ENCODE assay signal across 1 cellular context in genomic region chr14:52791204-52792096, GRCh38.
A peak's percentile ranks its signal among the peaks of the same experiment; 100 is the strongest.
TF ChIP-seq lines count a peak whose summit lies in the region.

Gene GNPNAT1, minus strand, starts transcription at chr14:52791607. Its CDS starts 6,957 bp downstream, at chr14:52784650.

TF ChIP-seq in HepG2, 621 proteins besides CTCF, POLR2A, EP300 and RAD21 (continued from another document and continues in another):
- TF ChIP-seq, protein P1, sequence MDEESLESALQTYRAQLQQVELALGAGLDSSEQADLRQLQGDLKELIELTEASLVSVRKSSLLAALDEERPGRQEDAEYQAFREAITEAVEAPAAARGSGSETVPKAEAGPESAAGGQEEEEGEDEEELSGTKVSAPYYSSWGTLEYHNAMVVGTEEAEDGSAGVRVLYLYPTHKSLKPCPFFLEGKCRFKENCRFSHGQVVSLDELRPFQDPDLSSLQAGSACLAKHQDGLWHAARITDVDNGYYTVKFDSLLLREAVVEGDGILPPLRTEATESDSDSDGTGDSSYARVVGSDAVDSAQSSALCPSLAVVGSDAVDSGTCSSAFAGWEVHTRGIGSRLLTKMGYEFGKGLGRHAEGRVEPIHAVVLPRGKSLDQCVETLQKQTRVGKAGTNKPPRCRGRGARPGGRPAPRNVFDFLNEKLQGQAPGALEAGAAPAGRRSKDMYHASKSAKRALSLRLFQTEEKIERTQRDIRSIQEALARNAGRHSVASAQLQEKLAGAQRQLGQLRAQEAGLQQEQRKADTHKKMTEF (CRISPR knock-in tag; IDR thresholded peaks at IDR 0.05): peak; percentile 92; the same call in 1 of the 2 replicates
- TF ChIP-seq PAX8 (CRISPR knock-in tag; IDR thresholded peaks at IDR 0.05; ENCODE audit: borderline replicate concordance) (peak; percentile 36; the same call in 1 of the 2 replicates), CBFB (CRISPR knock-in tag; IDR thresholded peaks at IDR 0.05) (no peak), ZNF678 (CRISPR knock-in tag; IDR thresholded peaks at IDR 0.05) (peak; percentile 50; the same call in 1 of the 2 replicates), CAMTA2 (CRISPR knock-in tag; IDR thresholded peaks at IDR 0.05; ENCODE audit: borderline replicate concordance) (no peak; the same call in 1 of the 2 replicates), SYNCRIP (IDR thresholded peaks at IDR 0.05; ENCODE audit: insufficient read depth, low read depth, low read length) (no peak), ZSCAN29 (CRISPR knock-in tag; conservative IDR thresholded peaks at IDR 0.05) (peak; percentile 99), ZC3H13 (CRISPR knock-in tag; IDR thresholded peaks at IDR 0.05) (no peak), GRHL1 (CRISPR knock-in tag; conservative IDR thresholded peaks at IDR 0.05) (no peak), NR2F6 (IDR thresholded peaks at IDR 0.05) (no peak; the same call in 1 of the 2 replicates), NR2F6 (CRISPR knock-in tag; IDR thresholded peaks at IDR 0.05) (no peak; the same call in 1 of the 2 replicates), ZNF777 (CRISPR knock-in tag; IDR thresholded peaks at IDR 0.05) (peak; percentile 40; the same call in 1 of the 2 replicates), ZFP90 (CRISPR knock-in tag; IDR thresholded peaks at IDR 0.05; ENCODE audit: borderline replicate concordance) (peak; percentile 47; the same call in 1 of the 2 replicates), PHF20 (CRISPR knock-in tag; IDR thresholded peaks at IDR 0.05) (peak; percentile 37; the same call in 1 of the 2 replicates), ZFP36 (IDR thresholded peaks at IDR 0.05; ENCODE audit: borderline replicate concordance, low read depth, low read length, partially characterized antibody) (no peak), NFIC (IDR thresholded peaks at IDR 0.05; ENCODE audit: low read length) (no peak), DNMT3B (CRISPR knock-in tag; conservative IDR thresholded peaks at IDR 0.05) (0 out of 2 replicates have a peak, but pooled peaks have one; percentile 47), ZNF275 (CRISPR knock-in tag; IDR thresholded peaks at IDR 0.05; ENCODE audit: borderline replicate concordance) (peak; percentile 63), ZNF788 (CRISPR knock-in tag; IDR thresholded peaks at IDR 0.05; ENCODE audit: borderline replicate concordance) (peak; percentile 88; the same call in 1 of the 2 replicates), ZNF234 (CRISPR knock-in tag; conservative IDR thresholded peaks at IDR 0.05) (peak; percentile 32; the same call in 1 of the 2 replicates), GZF1 (CRISPR knock-in tag; IDR thresholded peaks at IDR 0.05) (no peak), DMAP1 (CRISPR knock-in tag; IDR thresholded peaks at IDR 0.05) (peak; percentile 97), ZNF639 (CRISPR knock-in tag; conservative IDR thresholded peaks at IDR 0.05) (peak; percentile 49; the same call in 1 of the 2 replicates), HCFC1 (IDR thresholded peaks at IDR 0.05; ENCODE audit: low read depth, low read length) (no peak), RAD51 (IDR thresholded peaks at IDR 0.05; ENCODE audit: borderline replicate concordance) (no peak), PAF1 (CRISPR knock-in tag; IDR thresholded peaks at IDR 0.05) (no peak), MEIS2 (CRISPR knock-in tag; IDR thresholded peaks at IDR 0.05) (peak; percentile 23), FOXP1 (IDR thresholded peaks at IDR 0.05) (no peak), FOXP1 (CRISPR knock-in tag; IDR thresholded peaks at IDR 0.05) (no peak), NCOR1 (IDR thresholded peaks at IDR 0.05; ENCODE audit: borderline replicate concordance, low read length) (no peak), AGO2 (optimal IDR thresholded peaks at IDR 0.05; ENCODE audit: low read depth, low read length) (peak; percentile 80), SIN3A (IDR thresholded peaks at IDR 0.05; ENCODE audit: borderline replicate concordance, low read depth, low read length) (peak; percentile 75; the same call in 1 of the 2 replicates), FOXJ3 (CRISPR knock-in tag; IDR thresholded peaks at IDR 0.05; ENCODE audit: borderline replicate concordance) (no peak; the same call in 1 of the 2 replicates), ZNF331 (CRISPR knock-in tag; IDR thresholded peaks at IDR 0.05) (peak; percentile 71; the same call in 1 of the 2 replicates)
- TF ChIP-seq, protein P2, sequence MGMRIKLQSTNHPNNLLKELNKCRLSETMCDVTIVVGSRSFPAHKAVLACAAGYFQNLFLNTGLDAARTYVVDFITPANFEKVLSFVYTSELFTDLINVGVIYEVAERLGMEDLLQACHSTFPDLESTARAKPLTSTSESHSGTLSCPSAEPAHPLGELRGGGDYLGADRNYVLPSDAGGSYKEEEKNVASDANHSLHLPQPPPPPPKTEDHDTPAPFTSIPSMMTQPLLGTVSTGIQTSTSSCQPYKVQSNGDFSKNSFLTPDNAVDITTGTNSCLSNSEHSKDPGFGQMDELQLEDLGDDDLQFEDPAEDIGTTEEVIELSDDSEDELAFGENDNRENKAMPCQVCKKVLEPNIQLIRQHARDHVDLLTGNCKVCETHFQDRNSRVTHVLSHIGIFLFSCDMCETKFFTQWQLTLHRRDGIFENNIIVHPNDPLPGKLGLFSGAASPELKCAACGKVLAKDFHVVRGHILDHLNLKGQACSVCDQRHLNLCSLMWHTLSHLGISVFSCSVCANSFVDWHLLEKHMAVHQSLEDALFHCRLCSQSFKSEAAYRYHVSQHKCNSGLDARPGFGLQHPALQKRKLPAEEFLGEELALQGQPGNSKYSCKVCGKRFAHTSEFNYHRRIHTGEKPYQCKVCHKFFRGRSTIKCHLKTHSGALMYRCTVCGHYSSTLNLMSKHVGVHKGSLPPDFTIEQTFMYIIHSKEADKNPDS (CRISPR knock-in tag; IDR thresholded peaks at IDR 0.05): peak; percentile 73; the same call in 1 of the 2 replicates
- TF ChIP-seq, protein P3, sequence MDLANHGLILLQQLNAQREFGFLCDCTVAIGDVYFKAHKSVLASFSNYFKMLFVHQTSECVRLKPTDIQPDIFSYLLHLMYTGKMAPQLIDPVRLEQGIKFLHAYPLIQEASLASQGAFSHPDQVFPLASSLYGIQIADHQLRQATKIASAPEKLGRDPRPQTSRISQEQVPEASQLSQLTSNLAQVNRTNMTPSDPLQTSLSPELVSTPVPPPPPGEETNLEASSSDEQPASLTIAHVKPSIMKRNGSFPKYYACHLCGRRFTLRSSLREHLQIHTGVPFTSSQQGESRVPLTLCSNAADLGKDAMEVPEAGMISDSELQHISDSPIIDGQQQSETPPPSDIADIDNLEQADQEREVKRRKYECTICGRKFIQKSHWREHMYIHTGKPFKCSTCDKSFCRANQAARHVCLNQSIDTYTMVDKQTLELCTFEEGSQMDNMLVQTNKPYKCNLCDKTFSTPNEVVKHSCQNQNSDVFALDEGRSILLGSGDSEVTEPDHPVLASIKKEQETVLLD (CRISPR knock-in tag; IDR thresholded peaks at IDR 0.05; ENCODE audit: low read depth): peak; percentile 75
- TF ChIP-seq, protein P4, sequence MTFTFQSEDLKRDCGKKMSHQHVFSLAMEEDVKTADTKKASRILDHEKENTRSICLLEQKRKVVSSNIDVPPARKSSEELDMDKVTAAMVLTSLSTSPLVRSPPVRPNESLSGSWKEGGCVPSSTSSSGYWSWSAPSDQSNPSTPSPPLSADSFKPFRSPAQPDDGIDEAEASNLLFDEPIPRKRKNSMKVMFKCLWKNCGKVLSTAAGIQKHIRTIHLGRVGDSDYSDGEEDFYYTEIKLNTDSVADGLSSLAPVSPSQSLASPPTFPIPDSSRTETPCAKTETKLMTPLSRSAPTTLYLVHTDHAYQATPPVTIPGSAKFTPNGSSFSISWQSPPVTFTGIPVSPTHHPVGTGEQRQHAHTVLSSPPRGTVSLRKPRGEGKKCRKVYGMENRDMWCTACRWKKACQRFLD (CRISPR knock-in tag; IDR thresholded peaks at IDR 0.05; ENCODE audit: borderline replicate concordance): no peak; the same call in 1 of the 2 replicates
- TF ChIP-seq, protein P5, sequence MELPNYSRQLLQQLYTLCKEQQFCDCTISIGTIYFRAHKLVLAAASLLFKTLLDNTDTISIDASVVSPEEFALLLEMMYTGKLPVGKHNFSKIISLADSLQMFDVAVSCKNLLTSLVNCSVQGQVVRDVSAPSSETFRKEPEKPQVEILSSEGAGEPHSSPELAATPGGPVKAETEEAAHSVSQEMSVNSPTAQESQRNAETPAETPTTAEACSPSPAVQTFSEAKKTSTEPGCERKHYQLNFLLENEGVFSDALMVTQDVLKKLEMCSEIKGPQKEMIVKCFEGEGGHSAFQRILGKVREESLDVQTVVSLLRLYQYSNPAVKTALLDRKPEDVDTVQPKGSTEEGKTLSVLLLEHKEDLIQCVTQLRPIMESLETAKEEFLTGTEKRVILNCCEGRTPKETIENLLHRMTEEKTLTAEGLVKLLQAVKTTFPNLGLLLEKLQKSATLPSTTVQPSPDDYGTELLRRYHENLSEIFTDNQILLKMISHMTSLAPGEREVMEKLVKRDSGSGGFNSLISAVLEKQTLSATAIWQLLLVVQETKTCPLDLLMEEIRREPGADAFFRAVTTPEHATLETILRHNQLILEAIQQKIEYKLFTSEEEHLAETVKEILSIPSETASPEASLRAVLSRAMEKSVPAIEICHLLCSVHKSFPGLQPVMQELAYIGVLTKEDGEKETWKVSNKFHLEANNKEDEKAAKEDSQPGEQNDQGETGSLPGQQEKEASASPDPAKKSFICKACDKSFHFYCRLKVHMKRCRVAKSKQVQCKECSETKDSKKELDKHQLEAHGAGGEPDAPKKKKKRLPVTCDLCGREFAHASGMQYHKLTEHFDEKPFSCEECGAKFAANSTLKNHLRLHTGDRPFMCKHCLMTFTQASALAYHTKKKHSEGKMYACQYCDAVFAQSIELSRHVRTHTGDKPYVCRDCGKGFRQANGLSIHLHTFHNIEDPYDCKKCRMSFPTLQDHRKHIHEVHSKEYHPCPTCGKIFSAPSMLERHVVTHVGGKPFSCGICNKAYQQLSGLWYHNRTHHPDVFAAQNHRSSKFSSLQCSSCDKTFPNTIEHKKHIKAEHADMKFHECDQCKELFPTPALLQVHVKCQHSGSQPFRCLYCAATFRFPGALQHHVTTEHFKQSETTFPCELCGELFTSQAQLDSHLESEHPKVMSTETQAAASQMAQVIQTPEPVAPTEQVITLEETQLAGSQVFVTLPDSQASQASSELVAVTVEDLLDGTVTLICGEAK (IDR thresholded peaks at IDR 0.05): no peak
- TF ChIP-seq, protein P5 (CRISPR knock-in tag; IDR thresholded peaks at IDR 0.05): peak; percentile 73
- TF ChIP-seq, protein P6, sequence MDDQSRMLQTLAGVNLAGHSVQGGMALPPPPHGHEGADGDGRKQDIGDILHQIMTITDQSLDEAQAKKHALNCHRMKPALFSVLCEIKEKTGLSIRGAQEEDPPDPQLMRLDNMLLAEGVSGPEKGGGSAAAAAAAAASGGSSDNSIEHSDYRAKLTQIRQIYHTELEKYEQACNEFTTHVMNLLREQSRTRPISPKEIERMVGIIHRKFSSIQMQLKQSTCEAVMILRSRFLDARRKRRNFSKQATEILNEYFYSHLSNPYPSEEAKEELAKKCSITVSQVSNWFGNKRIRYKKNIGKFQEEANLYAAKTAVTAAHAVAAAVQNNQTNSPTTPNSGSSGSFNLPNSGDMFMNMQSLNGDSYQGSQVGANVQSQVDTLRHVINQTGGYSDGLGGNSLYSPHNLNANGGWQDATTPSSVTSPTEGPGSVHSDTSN (CRISPR knock-in tag; IDR thresholded peaks at IDR 0.05; ENCODE audit: borderline replicate concordance): no peak
